Comparison of ENCODE assay signal across 1 cellular context in genomic region chr17:33927732-33928133, GRCh38.
TF ChIP-seq lines count a peak whose summit lies in the region.

No MANE protein-coding gene starts in this region.

TF ChIP-seq in IMR-90, 13 proteins besides CTCF, POLR2A, EP300 and RAD21 (continued from another document):
- TF ChIP-seq ELK1 (IDR thresholded peaks at IDR 0.05; ENCODE audit: borderline replicate concordance, low read depth, low read length): no peak
- TF ChIP-seq NFE2L2 (IDR thresholded peaks at IDR 0.05; ENCODE audit: low read depth, low read length): no peak
- no peak for TF ChIP-seq CHD1 (IDR thresholded peaks at IDR 0.05; ENCODE audit: low read depth, low read length)
- no peak for TF ChIP-seq SMC3 (IDR thresholded peaks at IDR 0.05; ENCODE audit: low read depth, low read length)
